In genomic region chr5:43730832-43731342, GRCh38 we compare ENCODE assay signal across 22 cellular contexts.
A peak's percentile ranks its signal among the peaks of the same experiment; 100 is the strongest.
DNase-seq lines count a peak whose midpoint lies in the region; ATAC-seq and TF ChIP-seq lines count a peak whose summit lies in the region.
"Had no signal": no experiment of that assay in that cellular context is flagged by ENCODE, and none has a peak within 500 bp of the region (broad histone marks: within the 10 kb centered on the region; RNA-seq: fewer than 3 reads in every experiment).

No MANE protein-coding gene starts in this region.

- H3K4me3 ChIP-seq in adipocyte (ENCODE audit: low read length): no peak overlapping the region
- H3K4me3 ChIP-seq in tibial artery: no peak overlapping the region
- no peak overlapping the region for H3K4me3 ChIP-seq in prostate gland

- intact Hi-C loops in tibial artery (cut with DNase I; ENCODE audit: low total_unique reads) (loop anchor here (10.0 kb wide), 1 partner anchor 1044 kb away; no protein-coding TSS in a partner anchor), prostate gland (cut with DNase I) (loop anchor here (5.0 kb wide), 1 partner anchor 1041 kb away; no protein-coding TSS in a partner anchor)
- intact Hi-C loops in CD4-positive, alpha-beta T cell (cut with DNase I, micrococcal nuclease): loop anchor here in 1 of 2 experiments (5.0 kb wide), 1 partner anchor 1046 kb away; no protein-coding TSS in a partner anchor

- H3K9me3 ChIP-seq in adipocyte (ENCODE audit: control insufficient read depth, low read length) (no peaks in the 10 kb centered on the region), tibial artery (no peaks in the 10 kb centered on the region), prostate gland (no peaks in the 10 kb centered on the region), T-helper 17 cell (ENCODE audit: control insufficient read depth, low read length, poor library complexity, severe bottlenecking) (no peaks in the 10 kb centered on the region)
- H3K9me3 ChIP-seq in CD4-positive, alpha-beta T cell (ENCODE audit: control insufficient read depth, low read length): no peaks in the 10 kb centered on the region
- H3K9me3 ChIP-seq: SK-N-SH had no signal

- H3K36me3 Mint-ChIP-seq in activated T-cell treated with anti-CD3 and anti-CD28 coated beads, Interleukin-2, amount 50 U/mL, for 72 hours (ENCODE audit: insufficient read depth in 2 of 2): no peaks in the 10 kb centered on the region
- no peaks in the 10 kb centered on the region for H3K36me3 Mint-ChIP-seq in activated T-cell treated with anti-CD3 and anti-CD28 coated beads, Interleukin-2, amount 50 U/mL, for 4 hours (ENCODE audit: insufficient read depth)
- peaks cover 2% of the 10 kb centered on the region for H3K36me3 Mint-ChIP-seq in T-helper 17 cell (ENCODE audit: low read depth)
- H3K36me3 Mint-ChIP-seq in CD4-positive, alpha-beta T cell (ENCODE audit: low read depth): no peaks in the 10 kb centered on the region

- H3K27me3 Mint-ChIP-seq in activated T-cell treated with anti-CD3 and anti-CD28 coated beads, Interleukin-2, amount 50 U/mL, for 72 hours (ENCODE audit: low read depth): peaks cover 12% of the 10 kb centered on the region
- peaks cover 5% of the 10 kb centered on the region for H3K27me3 Mint-ChIP-seq in activated T-cell treated with anti-CD3 and anti-CD28 coated beads, Interleukin-2, amount 50 U/mL, for 4 hours (ENCODE audit: low read depth)
- peaks cover 22% of the 10 kb centered on the region for H3K27me3 Mint-ChIP-seq in T-helper 17 cell
- H3K27me3 Mint-ChIP-seq in CD4-positive, alpha-beta T cell: no peaks in the 10 kb centered on the region

- peaks cover 10% of the 10 kb centered on the region for H3K4me1 ChIP-seq in adipocyte (ENCODE audit: control insufficient read depth, insufficient read depth, low read length)
- peaks cover 0 to 18% (median 3%) of the 10 kb centered on the region in 4 donors for H3K4me1 ChIP-seq in tibial artery
- H3K4me1 ChIP-seq in prostate gland (replicated peaks): no peaks in the 10 kb centered on the region

- no peaks in the 10 kb centered on the region for H3K4me1 Mint-ChIP-seq in activated T-cell treated with anti-CD3 and anti-CD28 coated beads, Interleukin-2, amount 50 U/mL, for 72 hours (ENCODE audit: low read depth)
- no peaks in the 10 kb centered on the region for H3K4me1 Mint-ChIP-seq in activated T-cell treated with anti-CD3 and anti-CD28 coated beads, Interleukin-2, amount 50 U/mL, for 4 hours (ENCODE audit: low read depth)
- no peaks in the 10 kb centered on the region for H3K4me1 Mint-ChIP-seq in T-helper 17 cell
- no peaks in the 10 kb centered on the region for H3K4me1 Mint-ChIP-seq in CD4-positive, alpha-beta T cell (ENCODE audit: low read depth)

- peak overlapping the region; percentile 26 for H3K27ac Mint-ChIP-seq in activated T-cell treated with anti-CD3 and anti-CD28 coated beads, Interleukin-2, amount 50 U/mL, for 72 hours
- H3K27ac Mint-ChIP-seq in T-helper 17 cell: no peak overlapping the region
- H3K27ac Mint-ChIP-seq in CD4-positive, alpha-beta T cell: no peak overlapping the region

- TF ChIP-seq CTCF in tibial artery (IDR thresholded peaks at IDR 0.05): no peak
- no peak for TF ChIP-seq CTCF in prostate gland (IDR thresholded peaks at IDR 0.05)
- no peak for TF ChIP-seq CTCF in CD4-positive, alpha-beta T cell (IDR thresholded peaks at IDR 0.05)

- DNase-seq in activated T-cell treated with anti-CD3 and anti-CD28 coated beads, Interleukin-2, amount 50 U/mL, for 72 hours: no peak
- no peak for DNase-seq in activated T-cell treated with anti-CD3 and anti-CD28 coated beads, Interleukin-2, amount 50 U/mL, for 4 hours
- no peak for DNase-seq in adipocyte (ENCODE audit: low read depth)
- DNase-seq in iris pigment epithelial cell (ENCODE audit: low read depth): peak; percentile 1
- no peak for DNase-seq in tibial artery
- no peak for DNase-seq in prostate gland (ENCODE audit: low spot score)
- DNase-seq in T-helper 17 cell: no peak
- no peak for DNase-seq in CD4-positive, alpha-beta T cell
- DNase-seq: 8988T; GOT3; KG1; NCI-H1105; NCI-H146; NCI-H2029; NCI-H2227 treated with DMSO at 0.1 percent for 48 hours; NCI-H524; NCI-H774; NK-92 treated with Interleukin-12 subunit alpha and Interleukin-12 subunit beta, amount 100 ng/mL, for 24 hours; SHP77 treated with DMSO at 0.1 percent for 48 hours; SK-N-SH had no signal

- TF ChIP-seq POLR2A in prostate gland (IDR thresholded peaks at IDR 0.05): no peak

- 63% methylated on average over 2 of the region's 2 CpGs for WGBS in prostate gland

- ATAC-seq in activated T-cell treated with anti-CD3 and anti-CD28 coated beads, Interleukin-2, amount 50 U/mL, for 72 hours (replicated peaks in 1 of 2): no peak
- no peak for ATAC-seq in activated T-cell treated with anti-CD3 and anti-CD28 coated beads, Interleukin-2, amount 50 U/mL, for 4 hours
- no peak for ATAC-seq in T-helper 17 cell
- ATAC-seq in CD4-positive, alpha-beta T cell (ENCODE audit: poor library complexity): no peak

- H3K36me3 ChIP-seq in adipocyte (ENCODE audit: control insufficient read depth, insufficient read depth, low read length, severe bottlenecking) (no peaks in the 10 kb centered on the region), tibial artery (no peaks in the 10 kb centered on the region), prostate gland (no peaks in the 10 kb centered on the region)

- H3K9me3 Mint-ChIP-seq in activated T-cell treated with anti-CD3 and anti-CD28 coated beads, Interleukin-2, amount 50 U/mL, for 72 hours: no peaks in the 10 kb centered on the region
- H3K9me3 Mint-ChIP-seq in activated T-cell treated with anti-CD3 and anti-CD28 coated beads, Interleukin-2, amount 50 U/mL, for 4 hours: no peaks in the 10 kb centered on the region
- no peaks in the 10 kb centered on the region for H3K9me3 Mint-ChIP-seq in CD4-positive, alpha-beta T cell

- POLR2A ChIA-PET in CD4-positive, alpha-beta T cell (lab: Charles Lee): no interaction called here

- peak overlapping the region; percentile 32 for H3K9ac ChIP-seq in adipocyte (ENCODE audit: low read length)
- H3K9ac ChIP-seq: SK-N-SH had no signal

- no peak overlapping the region for H3K4me3 Mint-ChIP-seq in activated T-cell treated with anti-CD3 and anti-CD28 coated beads, Interleukin-2, amount 50 U/mL, for 72 hours
- H3K4me3 Mint-ChIP-seq in activated T-cell treated with anti-CD3 and anti-CD28 coated beads, Interleukin-2, amount 50 U/mL, for 4 hours: no peak overlapping the region
- no peak overlapping the region for H3K4me3 Mint-ChIP-seq in T-helper 17 cell
- H3K4me3 Mint-ChIP-seq in CD4-positive, alpha-beta T cell: no peak overlapping the region

- H3K27me3 ChIP-seq in adipocyte (replicated peaks; ENCODE audit: control insufficient read depth, insufficient read depth, low read length): no peaks in the 10 kb centered on the region
- H3K27me3 ChIP-seq in tibial artery: no peaks in the 10 kb centered on the region
- H3K27me3 ChIP-seq in prostate gland (replicated peaks; ENCODE audit: insufficient read depth): no peaks in the 10 kb centered on the region
- no peaks in the 10 kb centered on the region for H3K27me3 ChIP-seq in CD4-positive, alpha-beta T cell (ENCODE audit: control insufficient read depth, insufficient read depth, low read length)

- peak overlapping the region; percentile 20 to 25 for H3K27ac ChIP-seq in tibial artery
- H3K27ac ChIP-seq in prostate gland: no peak overlapping the region
- no peak overlapping the region for H3K27ac ChIP-seq in CD4-positive, alpha-beta T cell (ENCODE audit: low read depth, low read length)
- H3K27ac ChIP-seq: C4-2B, RWPE1 had no signal

- CTCF ChIA-PET in CD4-positive, alpha-beta T cell (lab: Charles Lee): no interaction called here

Comparison
In these comparisons a context has a peak if more than half of its experiments do, and no peak if none do; other contexts are left out.
1. H3K27ac ChIP-seq: peak in tibial artery (2 of 2); none in prostate gland (0 of 2) and CD4-positive, alpha-beta T cell (single experiment).